Comparison of ENCODE assay signal across 1 cellular context in the genomic region with DNA sequence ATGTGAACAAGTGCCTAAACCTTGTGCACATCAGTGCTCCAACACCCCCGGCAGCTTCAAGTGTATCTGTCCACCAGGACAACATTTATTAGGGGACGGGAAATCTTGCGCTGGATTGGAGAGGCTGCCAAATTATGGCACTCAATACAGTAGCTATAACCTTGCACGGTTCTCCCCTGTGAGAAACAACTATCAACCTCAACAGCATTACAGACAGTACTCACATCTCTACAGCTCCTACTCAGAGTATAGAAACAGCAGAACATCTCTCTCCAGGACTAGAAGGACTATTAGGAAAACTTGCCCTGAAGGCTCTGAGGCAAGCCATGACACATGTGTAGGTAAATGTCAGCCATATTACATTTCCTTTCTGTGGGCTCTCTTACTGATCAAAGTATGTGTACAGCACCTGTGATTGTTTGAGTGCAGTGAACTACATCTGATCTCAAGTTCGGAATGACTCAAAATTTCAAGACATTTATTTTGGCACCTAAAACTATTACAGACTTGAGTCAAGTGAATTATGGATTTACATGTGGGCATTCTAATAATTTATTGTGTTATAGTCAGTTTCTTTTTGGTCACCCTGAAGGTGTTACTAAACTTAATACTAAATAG.
A peak's percentile ranks its signal among the peaks of the same experiment; 100 is the strongest.
TF ChIP-seq lines count a peak whose summit lies in the region.

No MANE protein-coding gene starts in this region.

TF ChIP-seq in GM12878, 131 proteins besides CTCF, POLR2A, EP300 and RAD21 (continued from another document):
- TF ChIP-seq, protein P1, sequence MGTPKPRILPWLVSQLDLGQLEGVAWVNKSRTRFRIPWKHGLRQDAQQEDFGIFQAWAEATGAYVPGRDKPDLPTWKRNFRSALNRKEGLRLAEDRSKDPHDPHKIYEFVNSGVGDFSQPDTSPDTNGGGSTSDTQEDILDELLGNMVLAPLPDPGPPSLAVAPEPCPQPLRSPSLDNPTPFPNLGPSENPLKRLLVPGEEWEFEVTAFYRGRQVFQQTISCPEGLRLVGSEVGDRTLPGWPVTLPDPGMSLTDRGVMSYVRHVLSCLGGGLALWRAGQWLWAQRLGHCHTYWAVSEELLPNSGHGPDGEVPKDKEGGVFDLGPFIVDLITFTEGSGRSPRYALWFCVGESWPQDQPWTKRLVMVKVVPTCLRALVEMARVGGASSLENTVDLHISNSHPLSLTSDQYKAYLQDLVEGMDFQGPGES (IDR thresholded peaks at IDR 0.05), result no peak
- TF ChIP-seq MTA2 (IDR thresholded peaks at IDR 0.05; ENCODE audit: low read depth) (peak; percentile 52; the same call in 1 of the 2 replicates), IRF5 (IDR thresholded peaks at IDR 0.05; ENCODE audit: borderline replicate concordance) (no peak), NRF1 (conservative IDR thresholded peaks at IDR 0.05; ENCODE audit: low read depth, low read length) (no peak), POLR2AphosphoS2 (IDR thresholded peaks at IDR 0.05; ENCODE audit: low read depth, low read length) (no peak), ZNF622 (IDR thresholded peaks at IDR 0.05) (no peak), POU2F2 (IDR thresholded peaks at IDR 0.05; ENCODE audit: borderline replicate concordance, low read depth, low read length) (no peak), BCL11A (IDR thresholded peaks at IDR 0.05; ENCODE audit: low read depth, low read length) (no peak), NBN (IDR thresholded peaks at IDR 0.05) (no peak), ZNF217 (IDR thresholded peaks at IDR 0.05) (peak; percentile 85), NFIC (IDR thresholded peaks at IDR 0.05; ENCODE audit: low read depth, low read length) (no peak), ASH2L (IDR thresholded peaks at IDR 0.05; ENCODE audit: borderline replicate concordance, low read depth) (no peak), ATF7 (IDR thresholded peaks at IDR 0.05; ENCODE audit: low read depth) (no peak), TARDBP (IDR thresholded peaks at IDR 0.05; ENCODE audit: borderline replicate concordance) (no peak), BRCA1 (IDR thresholded peaks at IDR 0.05; ENCODE audit: low read depth, low read length) (no peak), CREB1 (IDR thresholded peaks at IDR 0.05; ENCODE audit: low read depth) (no peak), SMARCA5 (IDR thresholded peaks at IDR 0.05) (no peak)
- TF ChIP-seq, protein P2, sequence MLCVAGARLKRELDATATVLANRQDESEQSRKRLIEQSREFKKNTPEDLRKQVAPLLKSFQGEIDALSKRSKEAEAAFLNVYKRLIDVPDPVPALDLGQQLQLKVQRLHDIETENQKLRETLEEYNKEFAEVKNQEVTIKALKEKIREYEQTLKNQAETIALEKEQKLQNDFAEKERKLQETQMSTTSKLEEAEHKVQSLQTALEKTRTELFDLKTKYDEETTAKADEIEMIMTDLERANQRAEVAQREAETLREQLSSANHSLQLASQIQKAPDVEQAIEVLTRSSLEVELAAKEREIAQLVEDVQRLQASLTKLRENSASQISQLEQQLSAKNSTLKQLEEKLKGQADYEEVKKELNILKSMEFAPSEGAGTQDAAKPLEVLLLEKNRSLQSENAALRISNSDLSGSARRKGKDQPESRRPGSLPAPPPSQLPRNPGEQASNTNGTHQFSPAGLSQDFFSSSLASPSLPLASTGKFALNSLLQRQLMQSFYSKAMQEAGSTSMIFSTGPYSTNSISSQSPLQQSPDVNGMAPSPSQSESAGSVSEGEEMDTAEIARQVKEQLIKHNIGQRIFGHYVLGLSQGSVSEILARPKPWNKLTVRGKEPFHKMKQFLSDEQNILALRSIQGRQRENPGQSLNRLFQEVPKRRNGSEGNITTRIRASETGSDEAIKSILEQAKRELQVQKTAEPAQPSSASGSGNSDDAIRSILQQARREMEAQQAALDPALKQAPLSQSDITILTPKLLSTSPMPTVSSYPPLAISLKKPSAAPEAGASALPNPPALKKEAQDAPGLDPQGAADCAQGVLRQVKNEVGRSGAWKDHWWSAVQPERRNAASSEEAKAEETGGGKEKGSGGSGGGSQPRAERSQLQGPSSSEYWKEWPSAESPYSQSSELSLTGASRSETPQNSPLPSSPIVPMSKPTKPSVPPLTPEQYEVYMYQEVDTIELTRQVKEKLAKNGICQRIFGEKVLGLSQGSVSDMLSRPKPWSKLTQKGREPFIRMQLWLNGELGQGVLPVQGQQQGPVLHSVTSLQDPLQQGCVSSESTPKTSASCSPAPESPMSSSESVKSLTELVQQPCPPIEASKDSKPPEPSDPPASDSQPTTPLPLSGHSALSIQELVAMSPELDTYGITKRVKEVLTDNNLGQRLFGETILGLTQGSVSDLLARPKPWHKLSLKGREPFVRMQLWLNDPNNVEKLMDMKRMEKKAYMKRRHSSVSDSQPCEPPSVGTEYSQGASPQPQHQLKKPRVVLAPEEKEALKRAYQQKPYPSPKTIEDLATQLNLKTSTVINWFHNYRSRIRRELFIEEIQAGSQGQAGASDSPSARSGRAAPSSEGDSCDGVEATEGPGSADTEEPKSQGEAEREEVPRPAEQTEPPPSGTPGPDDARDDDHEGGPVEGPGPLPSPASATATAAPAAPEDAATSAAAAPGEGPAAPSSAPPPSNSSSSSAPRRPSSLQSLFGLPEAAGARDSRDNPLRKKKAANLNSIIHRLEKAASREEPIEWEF (IDR thresholded peaks at IDR 0.05; ENCODE audit: insufficient replicate concordance, low read depth, low read length), result no peak
